In the genomic region with DNA sequence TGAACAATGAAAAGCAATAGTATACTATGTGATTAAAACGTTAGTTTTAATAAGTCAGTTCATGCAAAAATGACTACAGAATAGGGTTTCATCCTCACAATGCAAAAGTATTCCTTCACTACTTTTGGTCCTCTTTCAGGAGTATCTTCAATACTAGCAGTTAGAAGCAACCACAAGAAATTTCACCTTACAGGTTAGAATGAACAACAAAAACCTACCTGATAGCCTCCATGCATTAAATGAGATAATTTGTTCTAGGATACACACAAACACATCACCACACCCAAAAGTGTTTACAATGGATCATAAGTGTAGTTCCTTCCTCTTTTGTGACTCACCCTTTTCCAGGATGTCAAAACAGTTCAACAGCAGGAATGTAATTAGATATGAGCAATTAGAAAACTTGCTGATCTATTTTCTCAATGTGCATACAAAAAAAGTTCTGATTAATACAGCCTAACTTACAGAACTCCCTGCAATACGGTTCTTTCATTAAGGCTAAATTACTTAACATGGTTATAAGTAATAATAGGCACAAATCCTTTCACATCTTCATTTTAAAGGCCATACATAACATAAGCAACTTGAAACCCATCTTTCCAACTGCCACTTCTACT, we compare ENCODE assay signal across 3 cellular contexts.
TF ChIP-seq lines count a peak whose summit lies in the region.

No MANE protein-coding gene starts in this region.

TF ChIP-seq in A549, 52 proteins besides CTCF, POLR2A, EP300 and RAD21 (continued from another document):
- TF ChIP-seq, protein P1, sequence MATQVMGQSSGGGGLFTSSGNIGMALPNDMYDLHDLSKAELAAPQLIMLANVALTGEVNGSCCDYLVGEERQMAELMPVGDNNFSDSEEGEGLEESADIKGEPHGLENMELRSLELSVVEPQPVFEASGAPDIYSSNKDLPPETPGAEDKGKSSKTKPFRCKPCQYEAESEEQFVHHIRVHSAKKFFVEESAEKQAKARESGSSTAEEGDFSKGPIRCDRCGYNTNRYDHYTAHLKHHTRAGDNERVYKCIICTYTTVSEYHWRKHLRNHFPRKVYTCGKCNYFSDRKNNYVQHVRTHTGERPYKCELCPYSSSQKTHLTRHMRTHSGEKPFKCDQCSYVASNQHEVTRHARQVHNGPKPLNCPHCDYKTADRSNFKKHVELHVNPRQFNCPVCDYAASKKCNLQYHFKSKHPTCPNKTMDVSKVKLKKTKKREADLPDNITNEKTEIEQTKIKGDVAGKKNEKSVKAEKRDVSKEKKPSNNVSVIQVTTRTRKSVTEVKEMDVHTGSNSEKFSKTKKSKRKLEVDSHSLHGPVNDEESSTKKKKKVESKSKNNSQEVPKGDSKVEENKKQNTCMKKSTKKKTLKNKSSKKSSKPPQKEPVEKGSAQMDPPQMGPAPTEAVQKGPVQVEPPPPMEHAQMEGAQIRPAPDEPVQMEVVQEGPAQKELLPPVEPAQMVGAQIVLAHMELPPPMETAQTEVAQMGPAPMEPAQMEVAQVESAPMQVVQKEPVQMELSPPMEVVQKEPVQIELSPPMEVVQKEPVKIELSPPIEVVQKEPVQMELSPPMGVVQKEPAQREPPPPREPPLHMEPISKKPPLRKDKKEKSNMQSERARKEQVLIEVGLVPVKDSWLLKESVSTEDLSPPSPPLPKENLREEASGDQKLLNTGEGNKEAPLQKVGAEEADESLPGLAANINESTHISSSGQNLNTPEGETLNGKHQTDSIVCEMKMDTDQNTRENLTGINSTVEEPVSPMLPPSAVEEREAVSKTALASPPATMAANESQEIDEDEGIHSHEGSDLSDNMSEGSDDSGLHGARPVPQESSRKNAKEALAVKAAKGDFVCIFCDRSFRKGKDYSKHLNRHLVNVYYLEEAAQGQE (IDR thresholded peaks at IDR 0.05) = no peak
- peak; percentile 24; the same call in 1 of the 2 replicates for TF ChIP-seq FOSL2 (IDR thresholded peaks at IDR 0.05)
- TF ChIP-seq FOSL2 (CRISPR knock-in tag; IDR thresholded peaks at IDR 0.05) = peak; percentile 89
- no peak for TF ChIP-seq RFX5 (IDR thresholded peaks at IDR 0.05)
- peak in 1 of 2 experiments; percentile 29; a peak in 1 of 4 replicates for TF ChIP-seq CEBPB (IDR thresholded peaks at IDR 0.05)

TF ChIP-seq in liver, 16 proteins besides CTCF, POLR2A, EP300 and RAD21 (continued from another document):
- TF ChIP-seq, protein P2, sequence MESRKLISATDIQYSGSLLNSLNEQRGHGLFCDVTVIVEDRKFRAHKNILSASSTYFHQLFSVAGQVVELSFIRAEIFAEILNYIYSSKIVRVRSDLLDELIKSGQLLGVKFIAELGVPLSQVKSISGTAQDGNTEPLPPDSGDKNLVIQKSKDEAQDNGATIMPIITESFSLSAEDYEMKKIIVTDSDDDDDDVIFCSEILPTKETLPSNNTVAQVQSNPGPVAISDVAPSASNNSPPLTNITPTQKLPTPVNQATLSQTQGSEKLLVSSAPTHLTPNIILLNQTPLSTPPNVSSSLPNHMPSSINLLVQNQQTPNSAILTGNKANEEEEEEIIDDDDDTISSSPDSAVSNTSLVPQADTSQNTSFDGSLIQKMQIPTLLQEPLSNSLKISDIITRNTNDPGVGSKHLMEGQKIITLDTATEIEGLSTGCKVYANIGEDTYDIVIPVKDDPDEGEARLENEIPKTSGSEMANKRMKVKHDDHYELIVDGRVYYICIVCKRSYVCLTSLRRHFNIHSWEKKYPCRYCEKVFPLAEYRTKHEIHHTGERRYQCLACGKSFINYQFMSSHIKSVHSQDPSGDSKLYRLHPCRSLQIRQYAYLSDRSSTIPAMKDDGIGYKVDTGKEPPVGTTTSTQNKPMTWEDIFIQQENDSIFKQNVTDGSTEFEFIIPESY (IDR thresholded peaks at IDR 0.05) = no peak
- no peak for TF ChIP-seq RXRA (IDR thresholded peaks at IDR 0.05)
- TF ChIP-seq FOXA2 (IDR thresholded peaks at IDR 0.05) = no peak
TF ChIP-seq in liver: peak in this region for 1.

TF ChIP-seq in GM23338, 12 proteins besides CTCF, POLR2A, EP300 and RAD21:
- no peak for TF ChIP-seq ETS1 (IDR thresholded peaks at IDR 0.05)
- TF ChIP-seq, protein P3, sequence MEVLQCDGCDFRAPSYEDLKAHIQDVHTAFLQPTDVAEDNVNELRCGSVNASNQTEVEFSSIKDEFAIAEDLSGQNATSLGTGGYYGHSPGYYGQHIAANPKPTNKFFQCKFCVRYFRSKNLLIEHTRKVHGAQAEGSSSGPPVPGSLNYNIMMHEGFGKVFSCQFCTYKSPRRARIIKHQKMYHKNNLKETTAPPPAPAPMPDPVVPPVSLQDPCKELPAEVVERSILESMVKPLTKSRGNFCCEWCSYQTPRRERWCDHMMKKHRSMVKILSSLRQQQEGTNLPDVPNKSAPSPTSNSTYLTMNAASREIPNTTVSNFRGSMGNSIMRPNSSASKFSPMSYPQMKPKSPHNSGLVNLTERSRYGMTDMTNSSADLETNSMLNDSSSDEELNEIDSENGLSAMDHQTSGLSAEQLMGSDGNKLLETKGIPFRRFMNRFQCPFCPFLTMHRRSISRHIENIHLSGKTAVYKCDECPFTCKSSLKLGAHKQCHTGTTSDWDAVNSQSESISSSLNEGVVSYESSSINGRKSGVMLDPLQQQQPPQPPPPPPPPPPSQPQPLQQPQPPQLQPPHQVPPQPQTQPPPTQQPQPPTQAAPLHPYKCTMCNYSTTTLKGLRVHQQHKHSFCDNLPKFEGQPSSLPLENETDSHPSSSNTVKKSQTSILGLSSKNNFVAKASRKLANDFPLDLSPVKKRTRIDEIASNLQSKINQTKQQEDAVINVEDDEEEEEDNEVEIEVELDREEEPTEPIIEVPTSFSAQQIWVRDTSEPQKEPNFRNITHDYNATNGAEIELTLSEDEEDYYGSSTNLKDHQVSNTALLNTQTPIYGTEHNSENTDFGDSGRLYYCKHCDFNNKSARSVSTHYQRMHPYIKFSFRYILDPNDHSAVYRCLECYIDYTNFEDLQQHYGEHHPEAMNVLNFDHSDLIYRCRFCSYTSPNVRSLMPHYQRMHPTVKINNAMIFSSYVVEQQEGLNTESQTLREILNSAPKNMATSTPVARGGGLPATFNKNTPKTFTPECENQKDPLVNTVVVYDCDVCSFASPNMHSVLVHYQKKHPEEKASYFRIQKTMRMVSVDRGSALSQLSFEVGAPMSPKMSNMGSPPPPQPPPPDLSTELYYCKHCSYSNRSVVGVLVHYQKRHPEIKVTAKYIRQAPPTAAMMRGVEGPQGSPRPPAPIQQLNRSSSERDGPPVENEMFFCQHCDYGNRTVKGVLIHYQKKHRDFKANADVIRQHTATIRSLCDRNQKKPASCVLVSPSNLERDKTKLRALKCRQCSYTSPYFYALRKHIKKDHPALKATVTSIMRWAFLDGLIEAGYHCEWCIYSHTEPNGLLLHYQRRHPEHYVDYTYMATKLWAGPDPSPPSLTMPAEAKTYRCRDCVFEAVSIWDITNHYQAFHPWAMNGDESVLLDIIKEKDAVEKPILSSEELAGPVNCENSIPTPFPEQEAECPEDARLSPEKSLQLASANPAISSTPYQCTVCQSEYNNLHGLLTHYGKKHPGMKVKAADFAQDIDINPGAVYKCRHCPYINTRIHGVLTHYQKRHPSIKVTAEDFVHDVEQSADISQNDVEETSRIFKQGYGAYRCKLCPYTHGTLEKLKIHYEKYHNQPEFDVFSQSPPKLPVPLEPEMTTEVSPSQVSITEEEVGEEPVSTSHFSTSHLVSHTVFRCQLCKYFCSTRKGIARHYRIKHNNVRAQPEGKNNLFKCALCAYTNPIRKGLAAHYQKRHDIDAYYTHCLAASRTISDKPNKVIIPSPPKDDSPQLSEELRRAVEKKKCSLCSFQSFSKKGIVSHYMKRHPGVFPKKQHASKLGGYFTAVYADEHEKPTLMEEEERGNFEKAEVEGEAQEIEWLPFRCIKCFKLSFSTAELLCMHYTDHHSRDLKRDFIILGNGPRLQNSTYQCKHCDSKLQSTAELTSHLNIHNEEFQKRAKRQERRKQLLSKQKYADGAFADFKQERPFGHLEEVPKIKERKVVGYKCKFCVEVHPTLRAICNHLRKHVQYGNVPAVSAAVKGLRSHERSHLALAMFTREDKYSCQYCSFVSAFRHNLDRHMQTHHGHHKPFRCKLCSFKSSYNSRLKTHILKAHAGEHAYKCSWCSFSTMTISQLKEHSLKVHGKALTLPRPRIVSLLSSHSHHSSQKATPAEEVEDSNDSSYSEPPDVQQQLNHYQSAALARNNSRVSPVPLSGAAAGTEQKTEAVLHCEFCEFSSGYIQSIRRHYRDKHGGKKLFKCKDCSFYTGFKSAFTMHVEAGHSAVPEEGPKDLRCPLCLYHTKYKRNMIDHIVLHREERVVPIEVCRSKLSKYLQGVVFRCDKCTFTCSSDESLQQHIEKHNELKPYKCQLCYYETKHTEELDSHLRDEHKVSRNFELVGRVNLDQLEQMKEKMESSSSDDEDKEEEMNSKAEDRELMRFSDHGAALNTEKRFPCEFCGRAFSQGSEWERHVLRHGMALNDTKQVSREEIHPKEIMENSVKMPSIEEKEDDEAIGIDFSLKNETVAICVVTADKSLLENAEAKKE (CRISPR knock-in tag; IDR thresholded peaks at IDR 0.05) = no peak
- no peak for TF ChIP-seq EZH2 (IDR thresholded peaks at IDR 0.05; ENCODE audit: low read depth, unreplicated experiment)
- TF ChIP-seq NANOG (IDR thresholded peaks at IDR 0.05; ENCODE audit: borderline replicate concordance) = no peak
- TF ChIP-seq ZNF114 (CRISPR knock-in tag; IDR thresholded peaks at IDR 0.05) = no peak
- no peak for TF ChIP-seq ZNF331 (CRISPR knock-in tag; IDR thresholded peaks at IDR 0.05; ENCODE audit: low read depth)
- no peak for TF ChIP-seq POLR2AphosphoS5 (IDR thresholded peaks at IDR 0.05; ENCODE audit: low read depth)
- TF ChIP-seq JUNB (IDR thresholded peaks at IDR 0.05; ENCODE audit: unreplicated experiment) = no peak
- no peak for TF ChIP-seq STAT1 (IDR thresholded peaks at IDR 0.05; ENCODE audit: unreplicated experiment)
- TF ChIP-seq CREB1 (CRISPR knock-in tag; IDR thresholded peaks at IDR 0.05; ENCODE audit: low read depth) = no peak
- no peak for TF ChIP-seq EZH2phosphoT487 (IDR thresholded peaks at IDR 0.05; ENCODE audit: unreplicated experiment)
- TF ChIP-seq, protein P1 (IDR thresholded peaks at IDR 0.05; ENCODE audit: unreplicated experiment) = no peak
TF ChIP-seq in GM23338: peak in this region for 0.
